9 cellular contexts compared by ENCODE assay signal in the genomic region with DNA sequence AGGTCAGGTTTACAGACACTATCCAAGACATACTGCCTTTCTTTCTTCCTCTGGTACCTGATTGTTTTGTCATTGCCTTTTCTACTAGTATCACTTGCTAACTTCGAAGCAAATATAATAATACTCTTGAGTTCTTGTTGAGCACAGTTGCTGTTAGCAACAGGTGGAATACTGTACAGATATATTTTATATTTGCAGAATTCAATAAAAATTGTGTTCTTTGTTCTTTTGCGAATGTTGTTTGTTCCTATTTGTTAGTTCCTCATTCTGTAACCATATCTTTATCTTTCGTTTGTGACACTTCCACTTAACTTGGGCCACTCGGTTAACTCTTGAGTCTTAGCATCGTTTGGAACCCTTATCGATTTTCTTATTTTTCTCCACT. TPM values are rescaled to one million over a fixed set of nuclear protein-coding genes. Genes with fewer than 3 reads are reported as not detected.
A peak's percentile ranks its signal among the peaks of the same experiment; 100 is the strongest.
DNase-seq lines count a peak whose midpoint lies in the region; ATAC-seq, FAIRE-seq and TF ChIP-seq lines count a peak whose summit lies in the region.
"Had no signal": no experiment of that assay in that cellular context is flagged by ENCODE, and none has a peak within 500 bp of the region (broad histone marks: within the 10 kb centered on the region; RNA-seq: fewer than 3 reads in every experiment).

No MANE protein-coding gene starts in this region.

- CTCF ChIA-PET in T-cell (lab: Charles Lee), result interaction anchor here in 1 of 2 donors (0.8 to 1.9 kb wide), 4 partner anchors 29 to 802 kb away, joined by 3 to 14 read pairs (median 6); a partner anchor contains a TSS

- peak overlapping the region; percentile 88 for H3K27ac Mint-ChIP-seq in activated CD4-positive, alpha-beta T cell treated with anti-CD3 and anti-CD28 coated beads, Interleukin-2, amount 10 ng/mL, durations not matched to agents 24 days and 14 days
- H3K27ac Mint-ChIP-seq in T-cell (peak overlapping the region; percentile 85 to 86), glutamatergic neuron (ENCODE audit: unreplicated experiment) (no peak overlapping the region)
- H3K27ac Mint-ChIP-seq in stimulated activated naive CD8-positive, alpha-beta T cell treated with anti-CD3 and anti-CD28 coated beads, Interleukin-15, amount 100 ng/mL, for 72 hours, result peak overlapping the region; percentile 89 to 96

- no peak for DNase-seq in activated CD4-positive, alpha-beta T cell treated with anti-CD3 and anti-CD28 coated beads, Interleukin-2, amount 10 ng/mL, durations not matched to agents 24 days and 14 days
- DNase-seq in activated CD4-positive, alpha-beta T cell treated with anti-CD3 and anti-CD28 coated beads for 1 hour, result no peak
- DNase-seq in T-cell (no peak), glutamatergic neuron (no peak), RCC 7860 (ENCODE audit: low spot score) (no peak), HTR-8/SVneo (ENCODE audit: insufficient read length, low spot score) (no peak)
- no peak for DNase-seq in stimulated activated naive CD8-positive, alpha-beta T cell treated with anti-CD3 and anti-CD28 coated beads, Interleukin-15, amount 100 ng/mL, for 72 hours

- POLR2A ChIA-PET in T-cell (lab: Charles Lee), result interaction anchor here in 1 of 2 donors (0.6 to 1.4 kb wide), 2 partner anchors 1733 to 1818 kb away, joined by 3 to 8 read pairs; no protein-coding TSS in a partner anchor

- ATAC-seq in T-cell (replicated peaks in 1 of 4), result no peak
- no peak for ATAC-seq in stimulated activated naive CD8-positive, alpha-beta T cell treated with anti-CD3 and anti-CD28 coated beads, Interleukin-15, amount 100 ng/mL, for 72 hours
- ATAC-seq in GM19035 (IDR thresholded peaks at IDR 0.05; ENCODE audit: unreplicated experiment), result no peak

- peaks cover 7% of the 10 kb centered on the region for H3K27me3 Mint-ChIP-seq in activated CD4-positive, alpha-beta T cell treated with anti-CD3 and anti-CD28 coated beads, Interleukin-2, amount 10 ng/mL, durations not matched to agents 24 days and 14 days
- H3K27me3 Mint-ChIP-seq in T-cell (peaks cover 4 to 5% of the 10 kb centered on the region in 2 donors), glutamatergic neuron (ENCODE audit: unreplicated experiment) (peaks cover 3% of the 10 kb centered on the region)
- H3K27me3 Mint-ChIP-seq in stimulated activated naive CD8-positive, alpha-beta T cell treated with anti-CD3 and anti-CD28 coated beads, Interleukin-15, amount 100 ng/mL, for 72 hours, result peaks cover 6% of the 10 kb centered on the region

- H3K36me3 Mint-ChIP-seq in activated CD4-positive, alpha-beta T cell treated with anti-CD3 and anti-CD28 coated beads, Interleukin-2, amount 10 ng/mL, durations not matched to agents 24 days and 14 days (ENCODE audit: low read depth), result peaks cover 10% of the 10 kb centered on the region
- peaks cover 14% of the 10 kb centered on the region for H3K36me3 Mint-ChIP-seq in T-cell
- H3K36me3 Mint-ChIP-seq in glutamatergic neuron (ENCODE audit: unreplicated experiment), result no peaks in the 10 kb centered on the region

- intact Hi-C loops in activated CD4-positive, alpha-beta T cell treated with anti-CD3 and anti-CD28 coated beads, Interleukin-2, amount 10 ng/mL, durations not matched to agents 24 days and 14 days (cut with micrococcal nuclease), result no loop called here

- FAIRE-seq in RCC 7860 (lab: Jason Lieb, UNC), result no peak
- no peak for FAIRE-seq in HTR-8/SVneo (lab: Jason Lieb, UNC)
- FAIRE-seq: G401.6 had no signal

- TF ChIP-seq CTCF in glutamatergic neuron (IDR thresholded peaks at IDR 0.05; ENCODE audit: partially characterized antibody, unreplicated experiment), result no peak

- H3K4me1 Mint-ChIP-seq in activated CD4-positive, alpha-beta T cell treated with anti-CD3 and anti-CD28 coated beads, Interleukin-2, amount 10 ng/mL, durations not matched to agents 24 days and 14 days, result peaks cover 21% of the 10 kb centered on the region
- H3K4me1 Mint-ChIP-seq in T-cell (peaks cover 40 to 44% (median 40%) of the 10 kb centered on the region in 3 donors), glutamatergic neuron (ENCODE audit: low read depth, unreplicated experiment) (peaks cover 4% of the 10 kb centered on the region)
- H3K4me1 Mint-ChIP-seq in stimulated activated naive CD8-positive, alpha-beta T cell treated with anti-CD3 and anti-CD28 coated beads, Interleukin-15, amount 100 ng/mL, for 72 hours, result peaks cover 20% of the 10 kb centered on the region

- peak overlapping the region; percentile 98 for H3K4me3 Mint-ChIP-seq in activated CD4-positive, alpha-beta T cell treated with anti-CD3 and anti-CD28 coated beads, Interleukin-2, amount 10 ng/mL, durations not matched to agents 24 days and 14 days
- H3K4me3 Mint-ChIP-seq in T-cell, result peak overlapping the region; percentile 91 to 99 (median 96)
- H3K4me3 Mint-ChIP-seq in glutamatergic neuron (ENCODE audit: unreplicated experiment), result peak overlapping the region; percentile 95
- peak overlapping the region; percentile 99 to 100 for H3K4me3 Mint-ChIP-seq in stimulated activated naive CD8-positive, alpha-beta T cell treated with anti-CD3 and anti-CD28 coated beads, Interleukin-15, amount 100 ng/mL, for 72 hours

- no peaks in the 10 kb centered on the region for H3K9me3 Mint-ChIP-seq in activated CD4-positive, alpha-beta T cell treated with anti-CD3 and anti-CD28 coated beads, Interleukin-2, amount 10 ng/mL, durations not matched to agents 24 days and 14 days
- no peaks in the 10 kb centered on the region for H3K9me3 Mint-ChIP-seq in T-cell
- H3K9me3 Mint-ChIP-seq in glutamatergic neuron (ENCODE audit: unreplicated experiment), result peaks cover 2% of the 10 kb centered on the region
- no peaks in the 10 kb centered on the region for H3K9me3 Mint-ChIP-seq in stimulated activated naive CD8-positive, alpha-beta T cell treated with anti-CD3 and anti-CD28 coated beads, Interleukin-15, amount 100 ng/mL, for 72 hours

RNA-seq across cellular contexts. Expression of a gene that starts 0.8 kb away (rescaled TPM):
- 24.7 and 27.0 TPM in 2 replicates for total RNA-seq in activated CD4-positive, alpha-beta T cell treated with anti-CD3 and anti-CD28 coated beads, Interleukin-2, amount 10 ng/mL, durations not matched to agents 24 days and 14 days
- total RNA-seq in T-cell (10 to 100 TPM; 18.6 to 22.3 (median 20.2) TPM), glutamatergic neuron (ENCODE audit: unreplicated experiment) (23.1 TPM)

RNA-seq across cellular contexts. Expression of a gene that starts 7.2 kb away (rescaled TPM):
- total RNA-seq in activated CD4-positive, alpha-beta T cell treated with anti-CD3 and anti-CD28 coated beads, Interleukin-2, amount 10 ng/mL, durations not matched to agents 24 days and 14 days, result not detected in 2 replicates
- total RNA-seq in T-cell (not detected), glutamatergic neuron (ENCODE audit: unreplicated experiment) (4.9 TPM)
